38 cellular contexts compared by ENCODE assay signal in genomic region chr19:44452367-44452766, GRCh38. TPM values are rescaled to one million over a fixed set of nuclear protein-coding genes. Genes with fewer than 3 reads are reported as not detected.
"Had no signal": no experiment of that assay in that cellular context is flagged by ENCODE, and none has a peak within 500 bp of the region (broad histone marks: within the 10 kb centered on the region; RNA-seq: fewer than 3 reads in every experiment).

No MANE protein-coding gene starts in this region.

- FAIRE-seq: bronchial epithelial cell, TTC549 had no signal

- H3K36me3 ChIP-seq: adrenal gland, cardiac muscle cell had no signal

- H3K4me1 Mint-ChIP-seq: activated T-helper 17 cell treated with anti-CD3 and anti-CD28 coated beads, Interleukin-2, amount 50 U/mL, for 72 hours; central memory CD8-positive, alpha-beta T cell had no signal

- H3K27me3 ChIP-seq: adrenal gland, cardiac muscle cell had no signal

- H3K4me3 ChIP-seq: adrenal gland, cardiac muscle cell had no signal

- DNase-seq: activated B cell treated with CpG ODN at 0.5 μM for 24 hours; activated CD4-positive, alpha-beta memory T cell treated with anti-CD3 and anti-CD28 coated beads for 36 hours; activated CD4-positive, alpha-beta T cell treated with anti-CD3 and anti-CD28 coated beads for 4 hours; activated CD4-positive, alpha-beta T cell treated with anti-CD3 and anti-CD28 coated beads, Interleukin-2, amount 10 ng/mL, durations not matched to agents 24 days and 14 days; activated CD4-positive, alpha-beta T cell treated with anti-CD3 and anti-CD28 coated beads, Interleukin-2, amount 50 U/mL, for 1 hour; activated CD4-positive, alpha-beta T cell treated with anti-CD3 and anti-CD28 coated beads, Interleukin-2, amount 50 U/mL, for 4 hours; activated CD4-positive, CD25-positive, alpha-beta regulatory T cell treated with anti-CD3 and anti-CD28 coated beads, Interleukin-2, amount 50 U/mL, for 72 hours; activated CD8-positive, alpha-beta memory T cell treated with anti-CD3 and anti-CD28 coated beads, Interleukin-2, amount 50 U/mL, for 4 hours; activated CD8-positive, alpha-beta T cell treated with anti-CD3 and anti-CD28 coated beads for 36 hours; activated effector memory CD4-positive, alpha-beta T cell treated with anti-CD3 and anti-CD28 coated beads, Interleukin-2, amount 50 U/mL, for 16 hours; activated gamma-delta T cell treated with Interleukin-2 at 50 U/mL for 16 hours; activated naive CD4-positive, alpha-beta T cell; activated naive CD4-positive, alpha-beta T cell treated with anti-CD3 and anti-CD28 coated beads for 36 hours; activated naive CD4-positive, alpha-beta T cell treated with anti-CD3 and anti-CD28 coated beads, Interleukin-2, amount 50 U/mL, for 16 hours; activated naive CD8-positive, alpha-beta T cell treated with anti-CD3 and anti-CD28 coated beads for 36 hours; activated T-cell treated with anti-CD3 and anti-CD28 coated beads for 4 hours; activated T-cell treated with anti-CD3 and anti-CD28 coated beads, Interleukin-2, amount 50 U/mL, for 1 hour; activated T-cell treated with anti-CD3 and anti-CD28 coated beads, Interleukin-2, amount 50 U/mL, for 4 hours; activated T-cell treated with anti-CD3 and anti-CD28 coated beads, Interleukin-2, amount 50 U/mL, for 72 hours; adrenal gland; amniotic stem cell; aorta; caudate nucleus; cerebellar nuclear complex; T-helper 1 cell; T-helper 2 cell; T-helper 9 cell had no signal

- H3K4me3 Mint-ChIP-seq: activated B cell treated with CpG ODN at 0.5 μM for 24 hours; activated CD4-positive, alpha-beta memory T cell treated with anti-CD3 and anti-CD28 coated beads for 36 hours; activated CD4-positive, alpha-beta T cell treated with anti-CD3 and anti-CD28 coated beads, Interleukin-2, amount 10 ng/mL, durations not matched to agents 24 days and 14 days; activated CD8-positive, alpha-beta T cell treated with anti-CD3 and anti-CD28 coated beads for 36 hours; activated naive CD4-positive, alpha-beta T cell treated with anti-CD3 and anti-CD28 coated beads for 36 hours; activated naive CD8-positive, alpha-beta T cell treated with anti-CD3 and anti-CD28 coated beads for 36 hours; activated T-cell treated with anti-CD3 and anti-CD28 coated beads, Interleukin-2, amount 50 U/mL, for 4 hours; activated T-cell treated with anti-CD3 and anti-CD28 coated beads, Interleukin-2, amount 50 U/mL, for 72 hours; activated T-helper 1 cell treated with anti-CD3 and anti-CD28 coated beads, Interleukin-12 subunit alpha, Interleukin-12 subunit beta, Interleukin-2, Interleukin-4 antibody, amounts not matched to agents 30 ng/mL and 10 ng/mL and 1 ng/mL, durations not matched to agents 14 hours and 24 hours and 36 hours; activated T-helper 17 cell treated with anti-CD3 and anti-CD28 coated beads, Interleukin-2, amount 50 U/mL, for 72 hours; brain; central memory CD8-positive, alpha-beta T cell; T-helper 1 cell treated with Interleukin-12 subunit alpha and Interleukin-12 subunit beta and Interleukin-4 antibody, amounts not matched to agents 30 μg/mL and 1 μg/mL, for 36 hours; T-helper 2 cell treated with Interferon-gamma antibody and Interleukin-4, amounts not matched to agents 5 μg/mL and 100 μg/mL, for 36 hours had no signal

- H3K27ac ChIP-seq: adrenal gland, cardiac muscle cell, VCaP had no signal

- H3K27me3 Mint-ChIP-seq: activated CD4-positive, alpha-beta T cell treated with anti-CD3 and anti-CD28 coated beads, Interleukin-2, amount 10 ng/mL, durations not matched to agents 24 days and 14 days; activated CD8-positive, alpha-beta T cell treated with anti-CD3 and anti-CD28 coated beads for 36 hours had no signal

- H3K27ac Mint-ChIP-seq: activated B cell treated with CpG ODN at 0.5 μM for 24 hours; activated CD4-positive, alpha-beta memory T cell treated with anti-CD3 and anti-CD28 coated beads for 36 hours; activated CD4-positive, alpha-beta T cell treated with anti-CD3 and anti-CD28 coated beads, Interleukin-2, amount 10 ng/mL, durations not matched to agents 24 days and 14 days; activated CD8-positive, alpha-beta T cell treated with anti-CD3 and anti-CD28 coated beads for 36 hours; activated naive CD4-positive, alpha-beta T cell treated with anti-CD3 and anti-CD28 coated beads for 36 hours; activated naive CD4-positive, alpha-beta T cell treated with anti-CD3 and anti-CD28 coated beads, Interleukin-2, amount 50 U/mL, for 72 hours; activated naive CD8-positive, alpha-beta T cell treated with anti-CD3 and anti-CD28 coated beads for 36 hours; activated T-cell treated with anti-CD3 and anti-CD28 coated beads, Interleukin-2, amount 50 U/mL, for 72 hours; activated T-helper 1 cell treated with anti-CD3 and anti-CD28 coated beads, Interleukin-12 subunit alpha, Interleukin-12 subunit beta, Interleukin-2, Interleukin-4 antibody, amounts not matched to agents 30 ng/mL and 10 ng/mL and 1 ng/mL, durations not matched to agents 14 hours and 24 hours and 36 hours; activated T-helper 17 cell treated with anti-CD3 and anti-CD28 coated beads, Interleukin-2, amount 50 U/mL, for 72 hours; brain; T-helper 1 cell treated with Interleukin-12 subunit alpha and Interleukin-12 subunit beta and Interleukin-4 antibody, amounts not matched to agents 30 μg/mL and 1 μg/mL, for 36 hours; T-helper 2 cell treated with Interferon-gamma antibody and Interleukin-4, amounts not matched to agents 5 μg/mL and 100 μg/mL, for 36 hours had no signal

RNA-seq across cellular contexts. Expression of gene ZNF229, which starts 4.1 kb away (rescaled TPM):
- total RNA-seq: activated CD4-positive, alpha-beta T cell treated with anti-CD3 and anti-CD28 coated beads, Interleukin-2, amount 10 ng/mL, durations not matched to agents 24 days and 14 days had no signal

RNA-seq across cellular contexts. Expression of gene ZNF285, which starts 51.0 kb away (rescaled TPM):
- total RNA-seq: activated CD4-positive, alpha-beta T cell treated with anti-CD3 and anti-CD28 coated beads, Interleukin-2, amount 10 ng/mL, durations not matched to agents 24 days and 14 days; activated T-helper 1 cell treated with anti-CD3 and anti-CD28 coated beads, Interleukin-12 subunit alpha, Interleukin-12 subunit beta, Interleukin-2, Interleukin-4 antibody, amounts not matched to agents 30 ng/mL and 10 ng/mL and 1 ng/mL, durations not matched to agents 14 hours and 24 hours and 36 hours had no signal
